In the genomic region with DNA sequence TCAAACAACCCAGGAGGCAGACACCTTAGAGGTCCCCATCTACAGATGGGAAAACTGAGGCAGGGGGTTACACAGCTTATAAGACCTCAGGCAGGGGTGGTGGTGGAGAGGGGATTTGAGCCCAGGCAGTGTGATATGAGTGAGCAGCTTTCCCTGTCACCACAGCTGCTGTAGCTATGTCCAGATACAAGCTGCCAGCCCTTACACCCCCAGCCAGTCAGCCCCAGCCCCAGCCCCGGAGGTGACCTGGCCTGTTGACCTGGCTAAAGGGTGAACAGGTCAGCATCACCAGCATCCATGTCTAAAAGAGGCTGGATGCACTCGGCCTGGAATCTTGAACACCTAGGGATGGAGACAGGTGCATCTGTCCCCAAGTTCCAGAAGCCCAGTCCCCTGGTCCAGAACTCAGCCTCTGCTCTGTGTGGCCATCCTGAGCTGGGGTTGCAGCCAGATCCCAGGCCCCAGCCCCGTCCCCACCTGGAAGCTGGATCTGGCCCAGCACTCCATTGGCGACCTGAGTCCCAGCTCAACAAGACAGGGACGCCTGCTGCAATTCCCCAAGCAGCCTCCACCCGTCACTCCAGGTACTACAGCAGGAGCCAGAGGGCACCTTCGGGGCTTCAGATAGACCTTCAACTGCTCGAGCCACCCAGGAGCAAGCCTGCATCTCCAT, we compare ENCODE assay signal across 21 cellular contexts.
"Had no signal": no experiment of that assay in that cellular context is flagged by ENCODE, and none has a peak within 500 bp of the region (broad histone marks: within the 10 kb centered on the region; RNA-seq: fewer than 3 reads in every experiment).

No MANE protein-coding gene starts in this region.

- H3K4me2 ChIP-seq: neural progenitor cell had no signal

- H3K27me3 ChIP-seq: neural progenitor cell, right atrium auricular region, tibial nerve had no signal

- H3K9ac ChIP-seq: neural progenitor cell had no signal

- DNase-seq: activated CD4-positive, alpha-beta memory T cell treated with anti-CD3 and anti-CD28 coated beads, Interleukin-2, amount 10 ng/mL, durations not matched to agents 7 days and 5 days; activated CD8-positive, alpha-beta memory T cell treated with anti-CD3 and anti-CD28 coated beads, Interleukin-2, amount 10 ng/mL, durations not matched to agents 7 days and 5 days; activated naive CD4-positive, alpha-beta T cell; hypothalamus; mesenchymal stem cell; naive B cell; psoas muscle; stimulated activated CD4-positive, alpha-beta T cell treated with anti-CD3 and anti-CD28 coated beads, Interleukin-12 subunit alpha, Interleukin-12 subunit beta, amount 100 ng/mL, for 4 hours; stimulated activated CD4-positive, alpha-beta T cell treated with anti-CD3 and anti-CD28 coated beads, Interleukin-4, amount 100 ng/mL, for 4 hours; SW 1271; T-helper 17 cell had no signal

- FAIRE-seq: astrocyte, colon had no signal

- H3K36me3 Mint-ChIP-seq: activated naive CD8-positive, alpha-beta T cell; naive B cell; neural progenitor cell had no signal

- H3K27ac ChIP-seq: epithelial cell of prostate, gastroesophageal sphincter, neural progenitor cell, psoas muscle, right atrium auricular region, tibial nerve had no signal

- H2AFZ ChIP-seq: neural progenitor cell had no signal

- H3K9me3 ChIP-seq: psoas muscle, right atrium auricular region had no signal

- H3K27me3 Mint-ChIP-seq: activated CD4-positive, alpha-beta memory T cell treated with anti-CD3 and anti-CD28 coated beads, Interleukin-2, amount 10 ng/mL, durations not matched to agents 7 days and 5 days; activated CD8-positive, alpha-beta memory T cell treated with anti-CD3 and anti-CD28 coated beads, Interleukin-2, amount 10 ng/mL, durations not matched to agents 7 days and 5 days; central memory CD8-positive, alpha-beta T cell had no signal

- ATAC-seq: activated CD8-positive, alpha-beta memory T cell treated with anti-CD3 and anti-CD28 coated beads, Interleukin-2, amount 10 ng/mL, durations not matched to agents 7 days and 5 days; gastroesophageal sphincter; psoas muscle; T-helper 17 cell had no signal

- H3K9me3 Mint-ChIP-seq: activated CD4-positive, alpha-beta memory T cell treated with anti-CD3 and anti-CD28 coated beads, Interleukin-2, amount 10 ng/mL, durations not matched to agents 7 days and 5 days; central memory CD8-positive, alpha-beta T cell; neural progenitor cell; stimulated activated naive CD8-positive, alpha-beta T cell treated with anti-CD3 and anti-CD28 coated beads, Interleukin-15, Interleukin-2, amounts not matched to agents 100 ng/mL and 50 ng/mL, for 24 hours had no signal

- H3K4me1 ChIP-seq: gastroesophageal sphincter, psoas muscle, right atrium auricular region, tibial nerve had no signal

- H3K4me3 Mint-ChIP-seq: activated CD4-positive, alpha-beta memory T cell treated with anti-CD3 and anti-CD28 coated beads, Interleukin-2, amount 10 ng/mL, durations not matched to agents 7 days and 5 days; activated CD8-positive, alpha-beta memory T cell treated with anti-CD3 and anti-CD28 coated beads, Interleukin-2, amount 10 ng/mL, durations not matched to agents 7 days and 5 days; activated naive CD8-positive, alpha-beta T cell; central memory CD8-positive, alpha-beta T cell; neural progenitor cell; stimulated activated naive CD8-positive, alpha-beta T cell treated with anti-CD3 and anti-CD28 coated beads, Interleukin-15, Interleukin-2, amounts not matched to agents 100 ng/mL and 50 ng/mL, for 24 hours; T-helper 17 cell had no signal

- H3K36me3 ChIP-seq: gastroesophageal sphincter, neural progenitor cell, right atrium auricular region, tibial nerve had no signal

- H3K27ac Mint-ChIP-seq: activated CD4-positive, alpha-beta memory T cell treated with anti-CD3 and anti-CD28 coated beads, Interleukin-2, amount 10 ng/mL, durations not matched to agents 7 days and 5 days; activated CD8-positive, alpha-beta memory T cell treated with anti-CD3 and anti-CD28 coated beads, Interleukin-2, amount 10 ng/mL, durations not matched to agents 7 days and 5 days; activated naive CD8-positive, alpha-beta T cell; naive B cell; neural progenitor cell; stimulated activated naive CD8-positive, alpha-beta T cell treated with anti-CD3 and anti-CD28 coated beads, Interleukin-15, Interleukin-2, amounts not matched to agents 100 ng/mL and 50 ng/mL, for 24 hours; T-helper 17 cell had no signal

- H3K4me3 ChIP-seq: gastroesophageal sphincter, neural progenitor cell, psoas muscle, right atrium auricular region, tibial nerve had no signal

- H3K4me1 Mint-ChIP-seq: naive B cell had no signal
